7 cellular contexts compared by ENCODE assay signal in genomic region chr14:21093769-21094681, GRCh38. TPM values are rescaled to one million over a fixed set of nuclear protein-coding genes. Genes with fewer than 3 reads are reported as not detected.
DNase-seq lines count a peak whose midpoint lies in the region; TF ChIP-seq lines count a peak whose summit lies in the region.
"Had no signal": no experiment of that assay in that cellular context is flagged by ENCODE, and none has a peak within 500 bp of the region (broad histone marks: within the 10 kb centered on the region; RNA-seq: fewer than 3 reads in every experiment).

No MANE protein-coding gene starts in this region.

- H3K79me2 ChIP-seq in hepatocyte = peaks cover 42% of the 10 kb centered on the region

- H3K36me3 ChIP-seq in hepatocyte (replicated peaks; ENCODE audit: insufficient read depth, low read depth) = no peaks in the 10 kb centered on the region
- H3K36me3 ChIP-seq in effector memory CD4-positive, alpha-beta T cell (ENCODE audit: control insufficient read depth, insufficient read depth, low read length) = no peaks in the 10 kb centered on the region

- peak; percentile 13 for TF ChIP-seq CTCF in hepatocyte (IDR thresholded peaks at IDR 0.05; ENCODE audit: poor library complexity)

- no peak overlapping the region for H2AFZ ChIP-seq in hepatocyte

- WGBS in hepatocyte (ENCODE audit: low lambda C conversion rate, missing lambda C conversion rate) = 29% methylated on average over 6 of the region's 7 CpGs

- H3K9me2 ChIP-seq in hepatocyte (replicated peaks; ENCODE audit: insufficient read depth) = no peaks in the 10 kb centered on the region

- H3K9me3 ChIP-seq in hepatocyte (ENCODE audit: low read depth) = no peaks in the 10 kb centered on the region
- H3K9me3 ChIP-seq in effector memory CD4-positive, alpha-beta T cell (ENCODE audit: control insufficient read depth, low read length) = no peaks in the 10 kb centered on the region

- no peaks in the 10 kb centered on the region for H3K27me3 ChIP-seq in hepatocyte
- no peaks in the 10 kb centered on the region for H3K27me3 ChIP-seq in effector memory CD4-positive, alpha-beta T cell (replicated peaks; ENCODE audit: control insufficient read depth, insufficient read depth, low read length, poor library complexity, severe bottlenecking)

- peak overlapping the region; percentile 58 for H3K4me2 ChIP-seq in hepatocyte

- H3K27ac ChIP-seq in hepatocyte = peak overlapping the region; percentile 1
- H3K27ac ChIP-seq in effector memory CD4-positive, alpha-beta T cell (ENCODE audit: insufficient read depth, low read length, poor library complexity, severe bottlenecking) = no peak overlapping the region

- H3K4me3 ChIP-seq in hepatocyte = no peak overlapping the region
- no peak overlapping the region for H3K4me3 ChIP-seq in effector memory CD4-positive, alpha-beta T cell (ENCODE audit: insufficient read depth, low read depth, low read length, poor library complexity, severe bottlenecking)

- H3K4me1 ChIP-seq in hepatocyte (ENCODE audit: insufficient read depth) = peaks cover 21% of the 10 kb centered on the region
- peaks cover 12% of the 10 kb centered on the region for H3K4me1 ChIP-seq in effector memory CD4-positive, alpha-beta T cell (ENCODE audit: control insufficient read depth, insufficient read depth, low read length, poor library complexity, severe bottlenecking)

- DNase-seq in Caki2 (ENCODE audit: low read depth) = peak; percentile 87
- peak; percentile 71 to 82 for DNase-seq in NCI-H446 (lab: John Stamatoyannopoulos, UW)
- DNase-seq in hepatocyte (ENCODE audit: low spot score) = peak; percentile 61
- no peak for DNase-seq in stimulated activated CD4-positive, alpha-beta T cell treated with anti-CD3 and anti-CD28 coated beads, Interleukin-2, amount 100 ng/mL, for 24 hours
- no peak for DNase-seq in effector memory CD4-positive, alpha-beta T cell
- no peak for DNase-seq in activated CD4-positive, alpha-beta T cell treated with anti-CD3 and anti-CD28 coated beads for 4 hours
- DNase-seq: activated CD4-positive, alpha-beta memory T cell treated with anti-CD3 and anti-CD28 coated beads for 36 hours had no signal

- peaks cover 11% of the 10 kb centered on the region for H4K20me1 ChIP-seq in hepatocyte (ENCODE audit: insufficient read depth, poor library complexity, severe bottlenecking)

- in situ Hi-C loops in Caki2 (cut with HindIII; ENCODE audit: low pct_unique_long_range_greater_than_20kb, low sequenced_read_pairs) = no loop called here

RNA-seq across cellular contexts. Expression of gene ZNF219, which starts 4.4 kb away (rescaled TPM):
- total RNA-seq in Caki2 (2014; rRNA removed; shearing (Covaris generic); ENCODE audit: low replicate concordance) = 26.5 and 31.5 TPM in 2 replicates
- 29.5 and 52.8 TPM in 2 replicates for total RNA-seq in hepatocyte
- 24.4 and 25.1 TPM in 2 replicates for polyA plus RNA-seq in hepatocyte

RNA-seq across cellular contexts. Expression of gene TMEM253, which starts 6.8 kb away (rescaled TPM):
- total RNA-seq in Caki2 (2014; rRNA removed; shearing (Covaris generic); ENCODE audit: low replicate concordance) = 0.20 TPM in 1 of 2 replicates, not detected in the other
- total RNA-seq in hepatocyte = 1.9 and 4.9 TPM in 2 replicates
- 5.4 and 7.8 TPM in 2 replicates for polyA plus RNA-seq in hepatocyte
- total RNA-seq: activated CD4-positive, alpha-beta memory T cell treated with anti-CD3 and anti-CD28 coated beads for 36 hours had no signal

RNA-seq across cellular contexts. Expression of gene ARHGEF40, which starts 23.9 kb away (rescaled TPM):
- total RNA-seq in Caki2 (2014; rRNA removed; shearing (Covaris generic); ENCODE audit: low replicate concordance) = 32.4 and 35.9 TPM in 2 replicates
- total RNA-seq in hepatocyte = 36.0 and 53.7 TPM in 2 replicates
- 36.7 and 38.1 TPM in 2 replicates for polyA plus RNA-seq in hepatocyte

RNA-seq across cellular contexts. Expression of gene RNASE8, which starts 36.4 kb away (rescaled TPM):
- total RNA-seq in Caki2 (2014; rRNA removed; shearing (Covaris generic); ENCODE audit: low replicate concordance) = not detected in 2 replicates
- not detected in 2 replicates for total RNA-seq in hepatocyte
- not detected in 2 replicates for polyA plus RNA-seq in hepatocyte
- total RNA-seq: activated CD4-positive, alpha-beta memory T cell treated with anti-CD3 and anti-CD28 coated beads for 36 hours had no signal

RNA-seq across cellular contexts. Expression of gene RNASE7, which starts 51.9 kb away (rescaled TPM):
- not detected in 2 replicates for total RNA-seq in Caki2 (2014; rRNA removed; shearing (Covaris generic); ENCODE audit: low replicate concordance)
- not detected in 2 replicates for total RNA-seq in hepatocyte
- not detected in 2 replicates for polyA plus RNA-seq in hepatocyte
- total RNA-seq: activated CD4-positive, alpha-beta memory T cell treated with anti-CD3 and anti-CD28 coated beads for 36 hours had no signal

Comparison
In these comparisons a context has a peak if more than half of its experiments do, and no peak if none do; other contexts are left out.
1. DNase-seq: peak in Caki2 (single experiment), NCI-H446 (2 of 2) and hepatocyte (single experiment); none in stimulated activated CD4-positive, alpha-beta T cell treated with anti-CD3 and anti-CD28 coated beads, Interleukin-2, amount 100 ng/mL, for 24 hours (0 of 2), effector memory CD4-positive, alpha-beta T cell (0 of 3) and activated CD4-positive, alpha-beta T cell treated with anti-CD3 and anti-CD28 coated beads for 4 hours (0 of 2).